In genomic region chrX:72738396-72738795, GRCh38 we compare ENCODE assay signal across 35 cellular contexts. TPM values are rescaled to one million over a fixed set of nuclear protein-coding genes. Genes with fewer than 3 reads are reported as not detected.
"Had no signal": no experiment of that assay in that cellular context is flagged by ENCODE, and none has a peak within 500 bp of the region (broad histone marks: within the 10 kb centered on the region; RNA-seq: fewer than 3 reads in every experiment).

No MANE protein-coding gene starts in this region.

- H3K27ac ChIP-seq: esophagus muscularis mucosa, foreskin keratinocyte, gastroesophageal sphincter, heart left ventricle, hepatocyte, left lung, ovary, psoas muscle, sigmoid colon, skin epidermis, spleen, testis, tibial artery had no signal

- H3K27me3 ChIP-seq: foreskin keratinocyte, gastroesophageal sphincter, hepatocyte, left lung, ovary, sigmoid colon, testis, tibial artery had no signal

- H3K9me3 Mint-ChIP-seq: dendritic cell treated with granulocyte-macrophage colony-stimulating factor and Interleukin-4, amounts not matched to agents 40 ng/mL and 50 ng/mL, for 4 days; stimulated activated memory B cell treated with anti-CD40 and anti-IgM and Interleukin-4, amounts not matched to agents 10 μg/mL and 1 μg/mL and 100 μg/mL, for 72 hours; type B pancreatic cell had no signal

- H3K36me3 Mint-ChIP-seq: mesothelial cell of epicardium; naive thymus-derived CD4-positive, alpha-beta T cell; stimulated activated memory B cell treated with anti-CD40 and anti-IgM and Interleukin-4, amounts not matched to agents 10 μg/mL and 1 μg/mL and 100 μg/mL, for 72 hours; type B pancreatic cell had no signal

- H3K79me2 ChIP-seq: hepatocyte had no signal

- H3K4me1 Mint-ChIP-seq: naive thymus-derived CD4-positive, alpha-beta T cell; nephron; stimulated activated memory B cell treated with anti-CD40 and anti-IgM and Interleukin-4, amounts not matched to agents 10 μg/mL and 1 μg/mL and 100 μg/mL, for 72 hours had no signal

- H3K4me1 ChIP-seq: esophagus muscularis mucosa, foreskin keratinocyte, gastroesophageal sphincter, heart left ventricle, left lung, psoas muscle, sigmoid colon, spleen, testis, tibial artery had no signal

- H3K4me2 ChIP-seq: hepatocyte had no signal

- H3K27ac Mint-ChIP-seq: dendritic cell treated with granulocyte-macrophage colony-stimulating factor and Interleukin-4, amounts not matched to agents 40 ng/mL and 50 ng/mL, for 4 days; mesothelial cell of epicardium; naive thymus-derived CD4-positive, alpha-beta T cell; nephron; stimulated activated memory B cell treated with anti-CD40 and anti-IgM and Interleukin-4, amounts not matched to agents 10 μg/mL and 1 μg/mL and 100 μg/mL, for 72 hours; type B pancreatic cell had no signal

- H3K4me3 ChIP-seq: esophagus muscularis mucosa, gastroesophageal sphincter, heart left ventricle, hepatocyte, left lung, mucosa of descending colon, ovary, psoas muscle, sigmoid colon, skin epidermis, spleen, testis, tibial artery had no signal

- H3K9me3 ChIP-seq: esophagus muscularis mucosa, gastroesophageal sphincter, left lung, mucosa of descending colon, ovary, psoas muscle, sigmoid colon, spleen, testis, tibial artery had no signal

- H3K36me3 ChIP-seq: esophagus muscularis mucosa, gastroesophageal sphincter, heart left ventricle, left lung, ovary, sigmoid colon, spleen, tibial artery had no signal

- ATAC-seq: foreskin keratinocyte; gastroesophageal sphincter; heart left ventricle; left lung; mucosa of descending colon; naive thymus-derived CD4-positive, alpha-beta T cell; psoas muscle; right cardiac atrium; stimulated activated memory B cell treated with anti-CD40 and anti-IgM and Interleukin-4, amounts not matched to agents 10 μg/mL and 1 μg/mL and 100 μg/mL, for 72 hours; stimulated activated naive CD8-positive, alpha-beta T cell treated with anti-CD3 and anti-CD28 coated beads, Interleukin-15, Interleukin-2, amounts not matched to agents 100 U/mL and 50 U/mL, for 24 hours had no signal

- H3K4me3 Mint-ChIP-seq: dendritic cell treated with granulocyte-macrophage colony-stimulating factor and Interleukin-4, amounts not matched to agents 40 ng/mL and 50 ng/mL, for 4 days; mesothelial cell of epicardium; naive thymus-derived CD4-positive, alpha-beta T cell; nephron; stimulated activated memory B cell treated with anti-CD40 and anti-IgM and Interleukin-4, amounts not matched to agents 10 μg/mL and 1 μg/mL and 100 μg/mL, for 72 hours; type B pancreatic cell had no signal

- H2AFZ ChIP-seq: hepatocyte had no signal

- DNase-seq: effector CD8-positive, alpha-beta T cell; foreskin keratinocyte; heart left ventricle; kidney; left lung; mesenchymal stem cell; mucosa of descending colon; naive thymus-derived CD4-positive, alpha-beta T cell; occipital lobe; ovary; psoas muscle; right cardiac atrium; sigmoid colon; spleen; stimulated activated CD4-positive, alpha-beta T cell treated with anti-CD3 and anti-CD28 coated beads, Interleukin-4, amount 100 ng/mL, for 4 hours; stimulated activated naive CD8-positive, alpha-beta T cell treated with anti-CD3 and anti-CD28 coated beads, Interleukin-15, Interleukin-2, amounts not matched to agents 100 U/mL and 50 U/mL, for 24 hours; substantia nigra; testis; tibial artery had no signal

RNA-seq across cellular contexts. Expression of gene PHKA1, which starts 24.3 kb away (rescaled TPM):
- polyA plus RNA-seq: naive thymus-derived CD4-positive, alpha-beta T cell had no signal

RNA-seq across cellular contexts. Expression of gene DMRTC1B, which starts 38.3 kb away (rescaled TPM):
- total RNA-seq: endothelial cell of umbilical vein, epithelial cell of proximal tubule, esophagus muscularis mucosa, fibroblast of lung, foreskin keratinocyte, gastroesophageal sphincter, lung microvascular endothelial cell, psoas muscle, right cardiac atrium, urinary bladder had no signal
- polyA plus RNA-seq: endothelial cell of umbilical vein, fibroblast of lung, foreskin keratinocyte, heart left ventricle, psoas muscle had no signal

RNA-seq across cellular contexts. Expression of gene FAM236B, which starts 44.1 kb away (rescaled TPM):
- total RNA-seq: endothelial cell of umbilical vein; epithelial cell of proximal tubule; esophagus muscularis mucosa; fibroblast of lung; foreskin keratinocyte; gastroesophageal sphincter; heart left ventricle; hepatocyte; kidney; left lung; lower leg skin; lung microvascular endothelial cell; mesothelial cell of epicardium; mucosa of descending colon; naive thymus-derived CD4-positive, alpha-beta T cell; occipital lobe; ovary; psoas muscle; renal cortical epithelial cell; right cardiac atrium; sigmoid colon; spleen; urinary bladder had no signal
- polyA plus RNA-seq: endothelial cell of umbilical vein; fibroblast of lung; foreskin keratinocyte; heart left ventricle; hepatocyte; naive thymus-derived CD4-positive, alpha-beta T cell; ovary; psoas muscle; right cardiac atrium; sigmoid colon; spleen; urinary bladder had no signal
